In genomic region chr12:32587536-32588346, GRCh38 we compare ENCODE assay signal across 15 cellular contexts.
A peak's percentile ranks its signal among the peaks of the same experiment; 100 is the strongest.
DNase-seq lines count a peak whose midpoint lies in the region; ATAC-seq and TF ChIP-seq lines count a peak whose summit lies in the region.
"Had no signal": no experiment of that assay in that cellular context is flagged by ENCODE, and none has a peak within 500 bp of the region (broad histone marks: within the 10 kb centered on the region; RNA-seq: fewer than 3 reads in every experiment).

No MANE protein-coding gene starts in this region.

- BruUV-seq in PC-3 (replicated peaks; lab: Mats Ljungman, UMichigan): no TSS peak

- H3K27ac ChIP-seq in DOHH2 (ENCODE audit: low read depth, low read length) (0 out of 2 replicates have a peak overlapping the region, but pooled peaks have one; percentile 3), PC-3 (ENCODE audit: low read length) (no peak overlapping the region)

- H3F3A ChIP-seq in DOHH2 (ENCODE audit: control insufficient read depth, insufficient read depth) (no peaks in the 10 kb centered on the region), PC-3 (ENCODE audit: low read length, unreplicated experiment) (no peaks in the 10 kb centered on the region)

- CTCF ChIA-PET in PC-3 (lab: Charles Lee): no interaction called here

- H4K20me1 ChIP-seq in DOHH2 (ENCODE audit: control insufficient read depth, insufficient read depth, low read depth, low read length) (no peaks in the 10 kb centered on the region), PC-3 (ENCODE audit: low read length) (no peaks in the 10 kb centered on the region)

- H3K9me3 ChIP-seq in DOHH2 (ENCODE audit: control insufficient read depth, insufficient read depth, low read length): no peaks in the 10 kb centered on the region
- no peaks in the 10 kb centered on the region for H3K9me3 ChIP-seq in PC-3 (ENCODE audit: low read length)
- H3K9me3 ChIP-seq: HAP-1 had no signal

- no peak overlapping the region for H3K9ac ChIP-seq in PC-3 (ENCODE audit: low read length)

- no peak overlapping the region for H2AFZ ChIP-seq in PC-3 (ENCODE audit: low read length)

- peak overlapping the region; percentile 17 for H3K27ac Mint-ChIP-seq in glutamatergic neuron (ENCODE audit: unreplicated experiment)

- H3K27me3 ChIP-seq in DOHH2 (ENCODE audit: control insufficient read depth, low read length) (no peaks in the 10 kb centered on the region), PC-3 (ENCODE audit: low read length) (no peaks in the 10 kb centered on the region)

- H3K4me1 ChIP-seq in DOHH2 (ENCODE audit: control insufficient read depth, low read length): peaks cover 27% of the 10 kb centered on the region
- peaks cover 6% of the 10 kb centered on the region for H3K4me1 ChIP-seq in PC-3 (ENCODE audit: insufficient read depth, low read length)
- H3K4me1 ChIP-seq: HAP-1 had no signal

- no peak for TF ChIP-seq CTCF in DOHH2 (IDR thresholded peaks at IDR 0.05; ENCODE audit: low read depth, low read length, poor library complexity, severe bottlenecking)
- TF ChIP-seq CTCF in glutamatergic neuron (IDR thresholded peaks at IDR 0.05; ENCODE audit: partially characterized antibody, unreplicated experiment): no peak
- TF ChIP-seq CTCF in PC-3 (conservative IDR thresholded peaks at IDR 0.05; ENCODE audit: low read depth, low read length): no peak

- peaks cover 4% of the 10 kb centered on the region for H3K36me3 Mint-ChIP-seq in glutamatergic neuron (ENCODE audit: unreplicated experiment)

- DNase-seq in AML-193 (lab: John Stamatoyannopoulos, UW) (peak; percentile 77 to 87), SIG-M5 treated with dmso at 0.1 percent for 504 hours (lab: John Stamatoyannopoulos, UW; ENCODE audit: unreplicated experiment) (peak; percentile 95), glutamatergic neuron (no peak), PC-3 (no peak), NCI-H748 (lab: John Stamatoyannopoulos, UW; ENCODE audit: unreplicated experiment) (no peak)
- no peak for DNase-seq in stimulated activated CD4-positive, alpha-beta T cell treated with anti-CD3 and anti-CD28 coated beads, Interleukin-12 subunit alpha, Interleukin-12 subunit beta, amount 100 ng/mL, for 4 hours
- DNase-seq: amygdala; DMS79; foreskin melanocyte; NCI-H1417 treated with DMSO at 0.1 percent for 48 hours; stimulated activated CD4-positive, alpha-beta T cell treated with anti-CD3 and anti-CD28 coated beads, Interleukin-2, amount 100 ng/mL, for 48 hours; stimulated activated CD8-positive, alpha-beta memory T cell treated with anti-CD3 and anti-CD28 coated beads, Interleukin-4, amount 100 ng/mL, for 48 hours had no signal

- peaks cover 5% of the 10 kb centered on the region for H3K9me3 Mint-ChIP-seq in glutamatergic neuron (ENCODE audit: unreplicated experiment)

- intact Hi-C loops in PC-3 (cut with micrococcal nuclease): no loop called here

- ATAC-seq in GM21447 (IDR thresholded peaks at IDR 0.05; ENCODE audit: unreplicated experiment): no peak
- no peak for ATAC-seq in PC-3

- POLR2A ChIA-PET in PC-3 (lab: Charles Lee; ENCODE audit: unreplicated experiment): no interaction called here

- H3K4me3 Mint-ChIP-seq in glutamatergic neuron (ENCODE audit: unreplicated experiment): no peak overlapping the region

- H3K4me2 ChIP-seq in DOHH2 (ENCODE audit: low read length) (no peak overlapping the region), PC-3 (ENCODE audit: low read length) (no peak overlapping the region)

- H3K4me3 ChIP-seq in DOHH2 (ENCODE audit: low read length) (no peak overlapping the region), PC-3 (ENCODE audit: low read length) (no peak overlapping the region)
- H3K4me3 ChIP-seq: HAP-1 had no signal

- H3K79me2 ChIP-seq in DOHH2 (ENCODE audit: control insufficient read depth, low read length) (no peaks in the 10 kb centered on the region), PC-3 (ENCODE audit: low read length) (no peaks in the 10 kb centered on the region)

- H3K9me2 ChIP-seq in DOHH2 (replicated peaks; ENCODE audit: control insufficient read depth, low read length): no peaks in the 10 kb centered on the region
- no peaks in the 10 kb centered on the region for H3K9me2 ChIP-seq in PC-3 (replicated peaks; ENCODE audit: low read length)

- H3K4me1 Mint-ChIP-seq in glutamatergic neuron (ENCODE audit: low read depth, unreplicated experiment): peaks cover 18% of the 10 kb centered on the region

- peaks cover 7% of the 10 kb centered on the region; the same call in 1 of the 2 replicates for H3K36me3 ChIP-seq in DOHH2 (ENCODE audit: control insufficient read depth, low read length)
- H3K36me3 ChIP-seq in PC-3 (ENCODE audit: low read depth, low read length): no peaks in the 10 kb centered on the region
- H3K36me3 ChIP-seq: HAP-1 had no signal

- H3K27me3 Mint-ChIP-seq in glutamatergic neuron (ENCODE audit: unreplicated experiment): peaks cover 5% of the 10 kb centered on the region

Comparison
In these comparisons a context has a peak if more than half of its experiments do, and no peak if none do; other contexts are left out.
1. DNase-seq: peak in AML-193 (2 of 2) and SIG-M5 treated with dmso at 0.1 percent for 504 hours (single experiment); none in glutamatergic neuron (single experiment), PC-3 (single experiment), NCI-H748 (single experiment) and stimulated activated CD4-positive, alpha-beta T cell treated with anti-CD3 and anti-CD28 coated beads, Interleukin-12 subunit alpha, Interleukin-12 subunit beta, amount 100 ng/mL, for 4 hours (single experiment).